ENCODE assay signal across 17 cellular contexts in genomic region chr5:606061-606460, GRCh38.
"Had no signal": no experiment of that assay in that cellular context is flagged by ENCODE, and none has a peak within 500 bp of the region (broad histone marks: within the 10 kb centered on the region; RNA-seq: fewer than 3 reads in every experiment).

No MANE protein-coding gene starts in this region.

- H3K4me1 ChIP-seq: foreskin keratinocyte, SJCRH30 had no signal

- H3K36me3 Mint-ChIP-seq: activated naive CD4-positive, alpha-beta T cell treated with anti-CD3 and anti-CD28 coated beads, Interleukin-2, amount 50 U/mL, for 72 hours had no signal

- H3K27me3 ChIP-seq: foreskin keratinocyte, SJCRH30, upper lobe of left lung had no signal

- H3K27ac ChIP-seq: foreskin keratinocyte, SJCRH30, thoracic aorta, upper lobe of left lung had no signal

- H3K4me3 Mint-ChIP-seq: activated B cell treated with CpG ODN at 0.5 μM for 24 hours; activated CD4-positive, alpha-beta T cell treated with anti-CD3 and anti-CD28 coated beads for 36 hours; nephron progenitor cell had no signal

- H3K4me3 ChIP-seq: SJCRH30, thoracic aorta, upper lobe of left lung had no signal

- H3K27ac Mint-ChIP-seq: activated B cell treated with CpG ODN at 0.5 μM for 24 hours; activated CD4-positive, alpha-beta T cell treated with anti-CD3 and anti-CD28 coated beads for 36 hours; activated naive CD4-positive, alpha-beta T cell treated with anti-CD3 and anti-CD28 coated beads, Interleukin-2, amount 50 U/mL, for 72 hours; nephron progenitor cell had no signal

- ATAC-seq: activated CD4-positive, alpha-beta T cell treated with anti-CD3 and anti-CD28 coated beads for 36 hours; activated naive CD4-positive, alpha-beta T cell treated with anti-CD3 and anti-CD28 coated beads, Interleukin-2, amount 50 U/mL, for 72 hours; foreskin keratinocyte had no signal

- H3K9me3 Mint-ChIP-seq: activated B cell treated with CpG ODN at 0.5 μM for 24 hours; activated naive CD4-positive, alpha-beta T cell treated with anti-CD3 and anti-CD28 coated beads, Interleukin-2, amount 50 U/mL, for 72 hours had no signal

- H3K36me3 ChIP-seq: SJCRH30, thoracic aorta, upper lobe of left lung had no signal

- DNase-seq: activated B cell treated with CpG ODN at 0.5 μM for 24 hours; activated CD4-positive, alpha-beta T cell treated with anti-CD3 and anti-CD28 coated beads for 36 hours; activated CD4-positive, alpha-beta T cell treated with anti-CD3 and anti-CD28 coated beads, Interleukin-2, amount 50 U/mL, for 4 hours; activated CD8-positive, alpha-beta memory T cell treated with anti-CD3 and anti-CD28 coated beads for 24 hours; dermis blood vessel endothelial cell; effector memory CD4-positive, alpha-beta T cell; foreskin keratinocyte; nephron progenitor cell; nucleus accumbens; SJCRH30; stimulated activated CD4-positive, alpha-beta T cell treated with anti-CD3 and anti-CD28 coated beads, Interleukin-4, amount 100 ng/mL, for 1 hour; stimulated activated naive CD4-positive, alpha-beta T cell; T-helper 1 cell; T-helper 9 cell had no signal

- H3K9me3 ChIP-seq: SJCRH30, thoracic aorta, upper lobe of left lung had no signal
